8 cellular contexts compared by ENCODE assay signal in the genomic region with DNA sequence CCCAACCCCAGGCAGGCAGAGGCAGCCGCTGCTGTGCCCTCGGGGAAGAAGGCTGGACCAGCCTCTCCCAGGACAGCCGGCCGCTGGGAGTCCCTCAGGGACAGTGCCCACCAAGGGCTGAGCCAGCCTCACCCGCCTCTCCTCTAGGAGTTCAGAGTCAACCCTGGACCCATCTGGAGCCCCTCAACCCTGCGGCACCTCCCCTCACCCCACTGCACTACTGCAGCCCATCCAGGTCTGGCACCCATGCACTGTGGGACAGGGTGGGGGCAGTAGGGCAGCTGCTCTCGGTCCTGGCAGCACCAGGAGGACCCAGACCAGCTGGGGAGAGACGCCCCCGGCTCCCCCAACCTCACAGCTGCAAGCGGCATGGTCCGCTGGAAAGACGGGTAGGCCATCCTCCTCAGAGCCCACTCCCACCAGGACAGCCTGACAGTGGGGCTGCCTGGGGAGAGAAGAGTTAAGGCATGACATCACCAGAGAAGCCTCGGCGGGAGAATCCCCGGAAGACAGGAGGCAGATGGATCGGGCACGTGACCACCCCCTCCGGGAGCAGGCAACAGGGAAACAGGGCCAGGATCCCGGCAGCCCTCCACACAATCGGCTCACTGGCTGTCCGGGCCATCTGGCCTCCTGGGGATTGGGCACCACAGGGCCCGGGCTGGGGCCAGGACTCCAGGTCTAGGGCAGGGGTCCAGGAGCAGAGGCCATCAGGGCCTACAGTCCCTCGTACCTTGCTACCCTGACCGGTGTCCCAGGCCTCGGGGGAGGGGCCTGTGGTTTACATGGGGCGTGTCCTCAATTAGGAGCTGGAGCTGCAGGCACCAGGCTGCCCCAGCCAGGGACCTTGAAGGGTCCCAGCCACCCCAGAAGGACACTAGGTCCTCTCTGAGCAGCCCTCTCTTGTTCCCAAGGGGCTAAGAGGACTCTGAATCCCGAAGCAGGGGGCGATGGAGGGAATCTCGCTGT. TPM values are rescaled to one million over a fixed set of nuclear protein-coding genes. Genes with fewer than 3 reads are reported as not detected.
A peak's percentile ranks its signal among the peaks of the same experiment; 100 is the strongest.
DNase-seq lines count a peak whose midpoint lies in the region; FAIRE-seq and TF ChIP-seq lines count a peak whose summit lies in the region.

No MANE protein-coding gene starts in this region.

- no peak for FAIRE-seq in bronchial epithelial cell (lab: Jason Lieb, UNC)

- no TSS peak for BruUV-seq in Calu3 (replicated peaks; lab: Mats Ljungman, UMichigan)

- no peak overlapping the region for H3K27ac Mint-ChIP-seq in Calu3 (ENCODE audit: unreplicated experiment)

- H3K36me3 ChIP-seq in bronchial epithelial cell (ENCODE audit: control insufficient read depth, insufficient read depth, low read length) (peaks cover 1% of the 10 kb centered on the region), skeletal muscle satellite cell (ENCODE audit: insufficient read depth, low read length) (peaks cover 12% of the 10 kb centered on the region)

- no peak overlapping the region for H3K4me3 Mint-ChIP-seq in Calu3 (ENCODE audit: low read depth, unreplicated experiment)

- intact Hi-C loops in Calu3 (cut with micrococcal nuclease; ENCODE audit: unreplicated experiment), result no loop called here

- peaks cover 37% of the 10 kb centered on the region for H3K4me1 ChIP-seq in skeletal muscle satellite cell (ENCODE audit: control insufficient read depth, insufficient read depth, low read length)

- no peaks in the 10 kb centered on the region for H3K27me3 Mint-ChIP-seq in Calu3 (ENCODE audit: unreplicated experiment)

- peak overlapping the region; percentile 94 for H3K4me2 ChIP-seq in skeletal muscle satellite cell (ENCODE audit: low read length)

- H3K27me3 ChIP-seq in bronchial epithelial cell (ENCODE audit: control insufficient read depth, insufficient read depth, low read length), result no peaks in the 10 kb centered on the region
- no peaks in the 10 kb centered on the region for H3K27me3 ChIP-seq in skeletal muscle satellite cell (ENCODE audit: control insufficient read depth, insufficient read depth, low read length)

- H3K9me3 ChIP-seq in skeletal muscle satellite cell (replicated peaks; ENCODE audit: low read length), result no peaks in the 10 kb centered on the region

- no peaks in the 10 kb centered on the region for H3K9me3 Mint-ChIP-seq in Calu3 (ENCODE audit: low read depth, unreplicated experiment)

- TF ChIP-seq CTCF in bronchial epithelial cell (IDR thresholded peaks at IDR 0.05; ENCODE audit: insufficient read depth, low read length, severe bottlenecking) (no peak), Calu3 (IDR thresholded peaks at IDR 0.05; ENCODE audit: unreplicated experiment) (no peak)

- peaks cover 40% of the 10 kb centered on the region for H3K36me3 Mint-ChIP-seq in Calu3 (ENCODE audit: insufficient read depth, unreplicated experiment)

- peak overlapping the region; percentile 59 for H3K9ac ChIP-seq in skeletal muscle satellite cell (ENCODE audit: low read depth, low read length)

- DNase-seq in NCI-H2081 (lab: John Stamatoyannopoulos, UW) (peak; percentile 60 to 74), NCI-H2081 treated with DMSO at 0.1 percent for 48 hours (lab: John Stamatoyannopoulos, UW) (no peak), NCI-H524 (lab: John Stamatoyannopoulos, UW) (peak; percentile 89 to 93), bronchial epithelial cell (ENCODE audit: low read depth) (peak; percentile 51), islet precursor cell (peak; percentile 95), Calu3 (no peak)
- no peak for DNase-seq in activated CD8-positive, alpha-beta memory T cell treated with anti-CD3 and anti-CD28 coated beads, Interleukin-2, amount 50 U/mL, for 48 hours

- CTCF ChIA-PET in Calu3 (lab: Charles Lee), result interaction anchor here (0.8 kb wide), 1 partner anchor 201 kb away, joined by 4 read pairs; no protein-coding TSS in a partner anchor

- H3K4me1 Mint-ChIP-seq in Calu3 (ENCODE audit: low read depth, unreplicated experiment), result no peaks in the 10 kb centered on the region

- no peak overlapping the region for H3K4me3 ChIP-seq in bronchial epithelial cell (ENCODE audit: low read depth, low read length)
- H3K4me3 ChIP-seq in skeletal muscle satellite cell (ENCODE audit: low read length), result peak overlapping the region; percentile 94

RNA-seq across cellular contexts. Expression of a gene that starts 3.1 kb away (rescaled TPM):
- total RNA-seq in bronchial epithelial cell (34.0 and 36.4 TPM in 2 replicates), Calu3 (2022) (41.1 and 48.3 TPM in 2 replicates)
- total RNA-seq in skeletal muscle satellite cell (2012; rRNA removed), result 30.9 and 34.5 TPM in 2 replicates

RNA-seq across cellular contexts. Expression of a gene that starts 3.8 kb away (rescaled TPM):
- total RNA-seq in bronchial epithelial cell, result 15.6 and 20.8 TPM in 2 replicates
- total RNA-seq in skeletal muscle satellite cell (2012; rRNA removed), result 42.1 and 52.4 TPM in 2 replicates
- total RNA-seq in Calu3 (2022), result 22.7 and 24.7 TPM in 2 replicates

RNA-seq across cellular contexts. Expression of a gene that starts 19.8 kb away (rescaled TPM):
- total RNA-seq in bronchial epithelial cell, result 64.9 and 66.3 TPM in 2 replicates
- 71.5 and 74.3 TPM in 2 replicates for total RNA-seq in skeletal muscle satellite cell (2012; rRNA removed)
- total RNA-seq in Calu3 (2022), result 110 and 117 TPM in 2 replicates

RNA-seq across cellular contexts. Expression of a gene that starts 20.0 kb away (rescaled TPM):
- total RNA-seq in bronchial epithelial cell (10.8 and 20.2 TPM in 2 replicates), Calu3 (2022) (20.1 and 23.7 TPM in 2 replicates)
- 12.2 and 17.5 TPM in 2 replicates for total RNA-seq in skeletal muscle satellite cell (2012; rRNA removed)

RNA-seq across cellular contexts. Expression of a gene that starts 24.4 kb away (rescaled TPM):
- total RNA-seq in bronchial epithelial cell (0.26 and 0.51 TPM in 2 replicates), Calu3 (2022) (2.5 and 4.1 TPM in 2 replicates)
- 0.25 and 0.44 TPM in 2 replicates for total RNA-seq in skeletal muscle satellite cell (2012; rRNA removed)

Comparison
In these comparisons a context has a peak if more than half of its experiments do, and no peak if none do; other contexts are left out.
1. DNase-seq: peak in NCI-H2081 (2 of 2), NCI-H524 (2 of 2), bronchial epithelial cell (single experiment) and islet precursor cell (single experiment); none in NCI-H2081 treated with DMSO at 0.1 percent for 48 hours (single experiment), Calu3 (single experiment) and activated CD8-positive, alpha-beta memory T cell treated with anti-CD3 and anti-CD28 coated beads, Interleukin-2, amount 50 U/mL, for 48 hours (single experiment).